ENCODE assay signal across 2 cellular contexts in the genomic region with DNA sequence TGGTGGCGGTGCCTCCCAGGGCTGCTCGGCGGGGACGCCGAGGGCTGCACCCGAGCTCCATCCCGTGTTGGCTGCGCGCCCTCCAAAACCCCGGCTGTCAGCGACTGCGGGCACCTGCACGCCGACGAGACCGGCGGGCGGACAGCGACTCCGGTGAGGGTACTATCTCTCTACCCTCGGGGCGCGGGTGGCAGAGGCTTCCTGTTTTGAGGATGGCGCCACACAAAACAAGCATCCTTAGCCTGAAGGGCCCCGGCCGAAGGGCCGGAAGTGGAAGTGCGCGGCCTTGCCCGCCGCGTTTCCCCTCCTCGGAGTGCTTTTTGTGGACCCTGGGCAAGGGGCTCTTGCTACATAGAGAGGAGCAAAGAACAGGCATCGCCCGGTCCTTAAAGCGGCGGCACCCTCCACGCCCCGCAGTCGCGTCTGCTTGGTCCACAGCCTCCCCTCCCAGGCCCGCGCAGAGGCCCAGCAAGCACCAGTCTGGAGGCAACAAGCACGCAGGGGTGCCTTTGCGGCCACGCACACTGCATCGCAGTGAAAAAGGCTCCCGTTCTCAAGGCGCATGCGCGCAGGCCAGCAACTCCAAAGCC.
TF ChIP-seq lines count a peak whose summit lies in the region.

No MANE protein-coding gene starts in this region.

TF ChIP-seq in A549, 52 proteins besides CTCF, POLR2A, EP300 and RAD21 (continued from another document):
- TF ChIP-seq, protein P1, sequence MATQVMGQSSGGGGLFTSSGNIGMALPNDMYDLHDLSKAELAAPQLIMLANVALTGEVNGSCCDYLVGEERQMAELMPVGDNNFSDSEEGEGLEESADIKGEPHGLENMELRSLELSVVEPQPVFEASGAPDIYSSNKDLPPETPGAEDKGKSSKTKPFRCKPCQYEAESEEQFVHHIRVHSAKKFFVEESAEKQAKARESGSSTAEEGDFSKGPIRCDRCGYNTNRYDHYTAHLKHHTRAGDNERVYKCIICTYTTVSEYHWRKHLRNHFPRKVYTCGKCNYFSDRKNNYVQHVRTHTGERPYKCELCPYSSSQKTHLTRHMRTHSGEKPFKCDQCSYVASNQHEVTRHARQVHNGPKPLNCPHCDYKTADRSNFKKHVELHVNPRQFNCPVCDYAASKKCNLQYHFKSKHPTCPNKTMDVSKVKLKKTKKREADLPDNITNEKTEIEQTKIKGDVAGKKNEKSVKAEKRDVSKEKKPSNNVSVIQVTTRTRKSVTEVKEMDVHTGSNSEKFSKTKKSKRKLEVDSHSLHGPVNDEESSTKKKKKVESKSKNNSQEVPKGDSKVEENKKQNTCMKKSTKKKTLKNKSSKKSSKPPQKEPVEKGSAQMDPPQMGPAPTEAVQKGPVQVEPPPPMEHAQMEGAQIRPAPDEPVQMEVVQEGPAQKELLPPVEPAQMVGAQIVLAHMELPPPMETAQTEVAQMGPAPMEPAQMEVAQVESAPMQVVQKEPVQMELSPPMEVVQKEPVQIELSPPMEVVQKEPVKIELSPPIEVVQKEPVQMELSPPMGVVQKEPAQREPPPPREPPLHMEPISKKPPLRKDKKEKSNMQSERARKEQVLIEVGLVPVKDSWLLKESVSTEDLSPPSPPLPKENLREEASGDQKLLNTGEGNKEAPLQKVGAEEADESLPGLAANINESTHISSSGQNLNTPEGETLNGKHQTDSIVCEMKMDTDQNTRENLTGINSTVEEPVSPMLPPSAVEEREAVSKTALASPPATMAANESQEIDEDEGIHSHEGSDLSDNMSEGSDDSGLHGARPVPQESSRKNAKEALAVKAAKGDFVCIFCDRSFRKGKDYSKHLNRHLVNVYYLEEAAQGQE (IDR thresholded peaks at IDR 0.05), result 0 out of 2 replicates have a peak, but pooled peaks have one; percentile 11
- no peak for TF ChIP-seq KDM5A (IDR thresholded peaks at IDR 0.05)
- no peak for TF ChIP-seq HOXA7 (CRISPR knock-in tag; IDR thresholded peaks at IDR 0.05)
- no peak for TF ChIP-seq NFE2L2 (conservative IDR thresholded peaks at IDR 0.05; ENCODE audit: low read length)
- TF ChIP-seq ZSCAN20 (CRISPR knock-in tag; IDR thresholded peaks at IDR 0.05), result no peak
- TF ChIP-seq, protein P2, sequence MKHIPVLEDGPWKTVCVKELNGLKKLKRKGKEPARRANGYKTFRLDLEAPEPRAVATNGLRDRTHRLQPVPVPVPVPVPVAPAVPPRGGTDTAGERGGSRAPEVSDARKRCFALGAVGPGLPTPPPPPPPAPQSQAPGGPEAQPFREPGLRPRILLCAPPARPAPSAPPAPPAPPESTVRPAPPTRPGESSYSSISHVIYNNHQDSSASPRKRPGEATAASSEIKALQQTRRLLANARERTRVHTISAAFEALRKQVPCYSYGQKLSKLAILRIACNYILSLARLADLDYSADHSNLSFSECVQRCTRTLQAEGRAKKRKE (CRISPR knock-in tag; IDR thresholded peaks at IDR 0.05; ENCODE audit: low read depth), result peak; percentile 17
- no peak for TF ChIP-seq KDM1A (IDR thresholded peaks at IDR 0.05; ENCODE audit: low read depth)
- no peak for TF ChIP-seq CEBPB (IDR thresholded peaks at IDR 0.05)
- TF ChIP-seq EHMT2 (IDR thresholded peaks at IDR 0.05; ENCODE audit: low read depth), result no peak
- TF ChIP-seq GATA3 (IDR thresholded peaks at IDR 0.05; ENCODE audit: borderline replicate concordance), result no peak
- TF ChIP-seq, protein P3, sequence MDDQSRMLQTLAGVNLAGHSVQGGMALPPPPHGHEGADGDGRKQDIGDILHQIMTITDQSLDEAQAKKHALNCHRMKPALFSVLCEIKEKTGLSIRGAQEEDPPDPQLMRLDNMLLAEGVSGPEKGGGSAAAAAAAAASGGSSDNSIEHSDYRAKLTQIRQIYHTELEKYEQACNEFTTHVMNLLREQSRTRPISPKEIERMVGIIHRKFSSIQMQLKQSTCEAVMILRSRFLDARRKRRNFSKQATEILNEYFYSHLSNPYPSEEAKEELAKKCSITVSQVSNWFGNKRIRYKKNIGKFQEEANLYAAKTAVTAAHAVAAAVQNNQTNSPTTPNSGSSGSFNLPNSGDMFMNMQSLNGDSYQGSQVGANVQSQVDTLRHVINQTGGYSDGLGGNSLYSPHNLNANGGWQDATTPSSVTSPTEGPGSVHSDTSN (IDR thresholded peaks at IDR 0.05), result no peak

TF ChIP-seq in WTC11, 78 proteins besides CTCF, POLR2A, EP300 and RAD21 (continued from another document):
- TF ChIP-seq, protein P4, sequence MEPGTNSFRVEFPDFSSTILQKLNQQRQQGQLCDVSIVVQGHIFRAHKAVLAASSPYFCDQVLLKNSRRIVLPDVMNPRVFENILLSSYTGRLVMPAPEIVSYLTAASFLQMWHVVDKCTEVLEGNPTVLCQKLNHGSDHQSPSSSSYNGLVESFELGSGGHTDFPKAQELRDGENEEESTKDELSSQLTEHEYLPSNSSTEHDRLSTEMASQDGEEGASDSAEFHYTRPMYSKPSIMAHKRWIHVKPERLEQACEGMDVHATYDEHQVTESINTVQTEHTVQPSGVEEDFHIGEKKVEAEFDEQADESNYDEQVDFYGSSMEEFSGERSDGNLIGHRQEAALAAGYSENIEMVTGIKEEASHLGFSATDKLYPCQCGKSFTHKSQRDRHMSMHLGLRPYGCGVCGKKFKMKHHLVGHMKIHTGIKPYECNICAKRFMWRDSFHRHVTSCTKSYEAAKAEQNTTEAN (CRISPR knock-in tag; IDR thresholded peaks at IDR 0.05), result peak; percentile 55
- TF ChIP-seq, protein P5, sequence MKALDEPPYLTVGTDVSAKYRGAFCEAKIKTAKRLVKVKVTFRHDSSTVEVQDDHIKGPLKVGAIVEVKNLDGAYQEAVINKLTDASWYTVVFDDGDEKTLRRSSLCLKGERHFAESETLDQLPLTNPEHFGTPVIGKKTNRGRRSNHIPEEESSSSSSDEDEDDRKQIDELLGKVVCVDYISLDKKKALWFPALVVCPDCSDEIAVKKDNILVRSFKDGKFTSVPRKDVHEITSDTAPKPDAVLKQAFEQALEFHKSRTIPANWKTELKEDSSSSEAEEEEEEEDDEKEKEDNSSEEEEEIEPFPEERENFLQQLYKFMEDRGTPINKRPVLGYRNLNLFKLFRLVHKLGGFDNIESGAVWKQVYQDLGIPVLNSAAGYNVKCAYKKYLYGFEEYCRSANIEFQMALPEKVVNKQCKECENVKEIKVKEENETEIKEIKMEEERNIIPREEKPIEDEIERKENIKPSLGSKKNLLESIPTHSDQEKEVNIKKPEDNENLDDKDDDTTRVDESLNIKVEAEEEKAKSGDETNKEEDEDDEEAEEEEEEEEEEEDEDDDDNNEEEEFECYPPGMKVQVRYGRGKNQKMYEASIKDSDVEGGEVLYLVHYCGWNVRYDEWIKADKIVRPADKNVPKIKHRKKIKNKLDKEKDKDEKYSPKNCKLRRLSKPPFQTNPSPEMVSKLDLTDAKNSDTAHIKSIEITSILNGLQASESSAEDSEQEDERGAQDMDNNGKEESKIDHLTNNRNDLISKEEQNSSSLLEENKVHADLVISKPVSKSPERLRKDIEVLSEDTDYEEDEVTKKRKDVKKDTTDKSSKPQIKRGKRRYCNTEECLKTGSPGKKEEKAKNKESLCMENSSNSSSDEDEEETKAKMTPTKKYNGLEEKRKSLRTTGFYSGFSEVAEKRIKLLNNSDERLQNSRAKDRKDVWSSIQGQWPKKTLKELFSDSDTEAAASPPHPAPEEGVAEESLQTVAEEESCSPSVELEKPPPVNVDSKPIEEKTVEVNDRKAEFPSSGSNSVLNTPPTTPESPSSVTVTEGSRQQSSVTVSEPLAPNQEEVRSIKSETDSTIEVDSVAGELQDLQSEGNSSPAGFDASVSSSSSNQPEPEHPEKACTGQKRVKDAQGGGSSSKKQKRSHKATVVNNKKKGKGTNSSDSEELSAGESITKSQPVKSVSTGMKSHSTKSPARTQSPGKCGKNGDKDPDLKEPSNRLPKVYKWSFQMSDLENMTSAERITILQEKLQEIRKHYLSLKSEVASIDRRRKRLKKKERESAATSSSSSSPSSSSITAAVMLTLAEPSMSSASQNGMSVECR (CRISPR knock-in tag; IDR thresholded peaks at IDR 0.05; ENCODE audit: borderline replicate concordance), result peak; percentile 24; the same call in 1 of the 2 replicates
- peak; percentile 16 for TF ChIP-seq FOXP1 (CRISPR knock-in tag; IDR thresholded peaks at IDR 0.05; ENCODE audit: borderline replicate concordance)
- TF ChIP-seq TEAD1 (CRISPR knock-in tag; IDR thresholded peaks at IDR 0.05), result peak; percentile 69; the same call in 1 of the 2 replicates
- TF ChIP-seq, protein P6, sequence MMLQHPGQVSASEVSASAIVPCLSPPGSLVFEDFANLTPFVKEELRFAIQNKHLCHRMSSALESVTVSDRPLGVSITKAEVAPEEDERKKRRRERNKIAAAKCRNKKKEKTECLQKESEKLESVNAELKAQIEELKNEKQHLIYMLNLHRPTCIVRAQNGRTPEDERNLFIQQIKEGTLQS (CRISPR knock-in tag; conservative IDR thresholded peaks at IDR 0.05), result 0 out of 2 replicates have a peak, but pooled peaks have one; percentile 10
